In genomic region chr5:176154821-176155220, GRCh38 we compare ENCODE assay signal across 28 cellular contexts.
"Had no signal": no experiment of that assay in that cellular context is flagged by ENCODE, and none has a peak within 500 bp of the region (broad histone marks: within the 10 kb centered on the region; RNA-seq: fewer than 3 reads in every experiment).

No MANE protein-coding gene starts in this region.

- H2AFZ ChIP-seq: neural progenitor cell had no signal

- H3K9me3 Mint-ChIP-seq: natural killer cell; nephron; neural progenitor cell; stimulated activated effector memory CD8-positive, alpha-beta T cell treated with anti-CD3 and anti-CD28 coated beads, Interleukin-12 subunit alpha, Interleukin-12 subunit beta, amount 100 ng/mL, for 72 hours; stimulated activated naive CD8-positive, alpha-beta T cell treated with anti-CD3 and anti-CD28 coated beads, Interleukin-15, Interleukin-2, amounts not matched to agents 100 ng/mL and 50 ng/mL, for 24 hours had no signal

- H3K27ac Mint-ChIP-seq: naive thymus-derived CD4-positive, alpha-beta T cell; natural killer cell; stimulated activated effector memory CD8-positive, alpha-beta T cell treated with anti-CD3 and anti-CD28 coated beads, Interleukin-12 subunit alpha, Interleukin-12 subunit beta, amount 100 ng/mL, for 72 hours; stimulated activated naive B cell treated with anti-CD40 and anti-IgM and Interleukin-4, amounts not matched to agents 10 μg/mL and 1 μg/mL and 100 μg/mL, for 72 hours; stimulated activated naive CD8-positive, alpha-beta T cell treated with anti-CD3 and anti-CD28 coated beads, Interleukin-15, Interleukin-2, amounts not matched to agents 100 ng/mL and 50 ng/mL, for 24 hours had no signal

- H3K9me3 ChIP-seq: neutrophil, pancreas, prostate gland, right lobe of liver, stomach, thoracic aorta, thyroid gland, tibial nerve, upper lobe of left lung, uterus had no signal

- ATAC-seq: natural killer cell; pancreas; right cardiac atrium; right lobe of liver; stimulated activated effector memory CD8-positive, alpha-beta T cell treated with anti-CD3 and anti-CD28 coated beads, Interleukin-12 subunit alpha, Interleukin-12 subunit beta, amount 100 ng/mL, for 72 hours; stimulated activated naive B cell treated with anti-CD40 and anti-IgM and Interleukin-4, amounts not matched to agents 10 μg/mL and 1 μg/mL and 100 μg/mL, for 72 hours had no signal

- H3K4me1 ChIP-seq: pancreas, prostate gland, right lobe of liver, sigmoid colon, stomach, uterus had no signal

- H3K4me3 Mint-ChIP-seq: naive thymus-derived CD4-positive, alpha-beta T cell; natural killer cell; nephron; neural progenitor cell; stimulated activated effector memory CD8-positive, alpha-beta T cell treated with anti-CD3 and anti-CD28 coated beads, Interleukin-12 subunit alpha, Interleukin-12 subunit beta, amount 100 ng/mL, for 72 hours; stimulated activated naive B cell treated with anti-CD40 and anti-IgM and Interleukin-4, amounts not matched to agents 10 μg/mL and 1 μg/mL and 100 μg/mL, for 72 hours; stimulated activated naive CD8-positive, alpha-beta T cell treated with anti-CD3 and anti-CD28 coated beads, Interleukin-15, Interleukin-2, amounts not matched to agents 100 ng/mL and 50 ng/mL, for 24 hours had no signal

- H3K4me1 Mint-ChIP-seq: natural killer cell; stimulated activated effector memory CD8-positive, alpha-beta T cell treated with anti-CD3 and anti-CD28 coated beads, Interleukin-12 subunit alpha, Interleukin-12 subunit beta, amount 100 ng/mL, for 72 hours; stimulated activated naive B cell treated with anti-CD40 and anti-IgM and Interleukin-4, amounts not matched to agents 10 μg/mL and 1 μg/mL and 100 μg/mL, for 72 hours had no signal

- H3K27me3 ChIP-seq: neural progenitor cell, pancreas, right lobe of liver, thyroid gland, tibial nerve, upper lobe of left lung, uterus had no signal

- H3K4me2 ChIP-seq: neural progenitor cell had no signal

- H3K27ac ChIP-seq: neural progenitor cell, neutrophil, pancreas, prostate gland, right lobe of liver, sigmoid colon, stomach, thoracic aorta, thyroid gland, tibial nerve, uterus had no signal

- H3K36me3 ChIP-seq: neural progenitor cell, neutrophil, pancreas, prostate gland, right lobe of liver, sigmoid colon, thoracic aorta, thyroid gland, tibial nerve, upper lobe of left lung, uterus had no signal

- H3K4me3 ChIP-seq: neural progenitor cell, pancreas, prostate gland, right lobe of liver, sigmoid colon, stomach, thoracic aorta, thyroid gland, tibial nerve, upper lobe of left lung, uterus had no signal

- H3K9ac ChIP-seq: neural progenitor cell had no signal

- H3K36me3 Mint-ChIP-seq: natural killer cell; neural progenitor cell; stimulated activated effector memory CD8-positive, alpha-beta T cell treated with anti-CD3 and anti-CD28 coated beads, Interleukin-12 subunit alpha, Interleukin-12 subunit beta, amount 100 ng/mL, for 72 hours had no signal

- FAIRE-seq: pancreas, small intestine had no signal

- DNase-seq: naive thymus-derived CD4-positive, alpha-beta T cell; natural killer cell; nucleus accumbens; pancreas; retina; right cardiac atrium; right lobe of liver; sigmoid colon; small intestine; stimulated activated CD4-positive, alpha-beta T cell treated with anti-CD3 and anti-CD28 coated beads, Interleukin-15, amount 100 ng/mL, for 24 hours; stimulated activated CD4-positive, alpha-beta T cell treated with anti-CD3 and anti-CD28 coated beads, Interleukin-2, amount 100 ng/mL, for 24 hours; stimulated activated CD4-positive, alpha-beta T cell treated with anti-CD3 and anti-CD28 coated beads, Interleukin-2, amount 100 ng/mL, for 48 hours; stimulated activated CD4-positive, alpha-beta T cell treated with anti-CD3 and anti-CD28 coated beads, Interleukin-4, amount 100 ng/mL, for 24 hours; stimulated activated naive B cell treated with anti-CD40 and anti-IgM and Interleukin-4, amounts not matched to agents 10 μg/mL and 1 μg/mL and 100 μg/mL, for 72 hours; stimulated activated naive CD4-positive, alpha-beta T cell treated with Interleukin-2 at 50 U/mL for 16 hours; stomach; thyroid gland; trophoblast cell; upper lobe of left lung; uterus had no signal
